In genomic region chr14:24234095-24235020, GRCh38 we compare ENCODE assay signal across 10 cellular contexts. TPM values are rescaled to one million over a fixed set of nuclear protein-coding genes. Genes with fewer than 3 reads are reported as not detected.
DNase-seq lines count a peak whose midpoint lies in the region; ATAC-seq and TF ChIP-seq lines count a peak whose summit lies in the region.
"Had no signal": no experiment of that assay in that cellular context is flagged by ENCODE, and none has a peak within 500 bp of the region (broad histone marks: within the 10 kb centered on the region; RNA-seq: fewer than 3 reads in every experiment).

No MANE protein-coding gene starts in this region.

- H3K9me2 ChIP-seq in SU-DHL-6 (replicated peaks; ENCODE audit: insufficient read depth, low read length): no peaks in the 10 kb centered on the region

- H3K27me3 Mint-ChIP-seq in activated CD4-positive, alpha-beta T cell treated with anti-CD3 and anti-CD28 coated beads for 36 hours: no peaks in the 10 kb centered on the region

- ATAC-seq in activated CD4-positive, alpha-beta T cell treated with anti-CD3 and anti-CD28 coated beads for 36 hours: no peak
- no peak for ATAC-seq in GM21526 (IDR thresholded peaks at IDR 0.05; ENCODE audit: low FRiP score, unreplicated experiment)

- CTCF ChIA-PET in activated CD4-positive, alpha-beta T cell treated with anti-CD3 and anti-CD28 coated beads for 36 hours (lab: Charles Lee): interaction anchor here (0.6 to 16.9 kb wide), 11 partner anchors 8 to 99 kb away, joined by 3 to 430 read pairs (median 5); partner anchors contain the start of genes CHMP4A, CIDEB, DHRS1 and LTB4R

- TF ChIP-seq EP300 in esophagus muscularis mucosa (IDR thresholded peaks at IDR 0.05): no peak

- POLR2A ChIA-PET in activated CD4-positive, alpha-beta T cell treated with anti-CD3 and anti-CD28 coated beads for 36 hours (lab: Charles Lee): interaction anchor here (2.0 kb wide), 1 partner anchor 8 kb away, joined by 9 read pairs; the partner anchor contains the start of gene TINF2

- H3K27ac ChIP-seq in SU-DHL-6 (ENCODE audit: low read depth, low read length): no peak overlapping the region
- H3K27ac ChIP-seq in esophagus muscularis mucosa (replicated peaks in 1 of 4): peak overlapping the region in 3 of 4 donors; percentile 18 to 94 (median 86)
- H3K27ac ChIP-seq in spleen: peak overlapping the region in 5 of 8 donors; percentile 21 to 99 (median 95)

- no peak for TF ChIP-seq CTCF in SU-DHL-6 (IDR thresholded peaks at IDR 0.05; ENCODE audit: insufficient read depth, low read length, poor library complexity, severe bottlenecking)
- no peak for TF ChIP-seq CTCF in esophagus muscularis mucosa (IDR thresholded peaks at IDR 0.05)
- TF ChIP-seq CTCF in spleen (IDR thresholded peaks at IDR 0.05 in 8 of 11, conservative IDR thresholded peaks at IDR 0.05 in 3 of 11): no peak

- H3K4me2 ChIP-seq in SU-DHL-6 (ENCODE audit: low read depth, low read length, poor library complexity, severe bottlenecking): peak overlapping the region; percentile 85

- H3K79me2 ChIP-seq in SU-DHL-6 (ENCODE audit: insufficient read depth, low read length): peaks cover 34% of the 10 kb centered on the region

- peak overlapping the region; percentile 78 for H3K4me3 Mint-ChIP-seq in activated CD4-positive, alpha-beta T cell treated with anti-CD3 and anti-CD28 coated beads for 36 hours

- H3K4me1 Mint-ChIP-seq in activated CD4-positive, alpha-beta T cell treated with anti-CD3 and anti-CD28 coated beads for 36 hours: peaks cover 69% of the 10 kb centered on the region

- H3F3A ChIP-seq in SU-DHL-6 (ENCODE audit: insufficient read depth): peaks cover 13% of the 10 kb centered on the region; the same call in 1 of the 2 replicates

- TF ChIP-seq POLR2A in esophagus muscularis mucosa (IDR thresholded peaks at IDR 0.05; ENCODE audit: low read depth) (no peak), spleen (IDR thresholded peaks at IDR 0.05) (no peak)

- DNase-seq in activated CD4-positive, alpha-beta T cell treated with anti-CD3 and anti-CD28 coated beads for 36 hours: no peak
- DNase-seq in activated CD4-positive, alpha-beta T cell treated with anti-CD3 and anti-CD28 coated beads for 48 hours: no peak
- DNase-seq in esophagus muscularis mucosa (ENCODE audit: extremely low spot score): no peak
- no peak for DNase-seq in spleen
- DNase-seq in HUDEP-2 (lab: John Stamatoyannopoulos, UW; ENCODE audit: unreplicated experiment in 76 of 76): no peak
- DNase-seq in T-helper 9 cell: no peak
- DNase-seq: GDM1, NCI-H1092 treated with DMSO at 0.1 percent for 48 hours had no signal

- H3K9me3 ChIP-seq in SU-DHL-6 (ENCODE audit: insufficient read depth, low read length): no peaks in the 10 kb centered on the region
- H3K9me3 ChIP-seq in esophagus muscularis mucosa: no peaks in the 10 kb centered on the region
- no peaks in the 10 kb centered on the region for H3K9me3 ChIP-seq in spleen

- H3K4me3 ChIP-seq in SU-DHL-6 (ENCODE audit: insufficient read depth, low read length, poor library complexity, severe bottlenecking): no peak overlapping the region
- H3K4me3 ChIP-seq in esophagus muscularis mucosa: no peak overlapping the region
- no peak overlapping the region for H3K4me3 ChIP-seq in spleen

- H3K36me3 ChIP-seq in SU-DHL-6 (ENCODE audit: low read length) (no peaks in the 10 kb centered on the region), esophagus muscularis mucosa (peaks cover 37 to 55% (median 44%) of the 10 kb centered on the region in 4 donors), spleen (peaks cover 3 to 57% (median 46%) of the 10 kb centered on the region in 6 donors)

- peak overlapping the region; percentile 81; the same call in 1 of the 2 replicates for H3K9ac ChIP-seq in SU-DHL-6 (ENCODE audit: low read length)

- H3K27ac Mint-ChIP-seq in activated CD4-positive, alpha-beta T cell treated with anti-CD3 and anti-CD28 coated beads for 36 hours: peak overlapping the region; percentile 66

- H4K20me1 ChIP-seq in SU-DHL-6 (ENCODE audit: low read depth, low read length): no peaks in the 10 kb centered on the region

- H3K4me1 ChIP-seq in esophagus muscularis mucosa (peaks cover 44 to 67% (median 51%) of the 10 kb centered on the region in 4 donors), spleen (peaks cover 34 to 93% (median 61%) of the 10 kb centered on the region in 6 donors)

- WGBS in esophagus muscularis mucosa: 88% methylated on average over 3 of the region's 3 CpGs
- WGBS in spleen, 5 donors: 88 to 93% (median 90%) methylated on average over 3 of the region's 3 CpGs

- H3K9me3 Mint-ChIP-seq in activated CD4-positive, alpha-beta T cell treated with anti-CD3 and anti-CD28 coated beads for 36 hours (ENCODE audit: low read depth): no peaks in the 10 kb centered on the region

- intact Hi-C loops in activated CD4-positive, alpha-beta T cell treated with anti-CD3 and anti-CD28 coated beads for 36 hours (cut with DNase I, micrococcal nuclease): loop anchor here in 1 of 2 experiments (5.0 kb wide), 2 partner anchors 38 to 208 kb away; partner anchors contain the start of genes RABGGTA and SDR39U1
- intact Hi-C loops in esophagus muscularis mucosa (cut with DNase I) (no loop called here), spleen (cut with DNase I; ENCODE audit: low total_unique reads) (no loop called here)

- no peak overlapping the region for H2AFZ ChIP-seq in SU-DHL-6 (ENCODE audit: low read depth, low read length, severe bottlenecking)

- H3K27me3 ChIP-seq in SU-DHL-6 (ENCODE audit: low read length) (no peaks in the 10 kb centered on the region), esophagus muscularis mucosa (no peaks in the 10 kb centered on the region), spleen (replicated peaks in 1 of 7) (no peaks in the 10 kb centered on the region)

- H3K36me3 Mint-ChIP-seq in activated CD4-positive, alpha-beta T cell treated with anti-CD3 and anti-CD28 coated beads for 36 hours (ENCODE audit: low read depth): peaks cover 54% of the 10 kb centered on the region

RNA-seq across cellular contexts. Expression of gene GMPR2, which starts 1.6 kb away (rescaled TPM):
- 10 to 100 TPM; 56.7 to 59.6 TPM for total RNA-seq in activated CD4-positive, alpha-beta T cell treated with anti-CD3 and anti-CD28 coated beads for 36 hours
- total RNA-seq in esophagus muscularis mucosa (10 to 100 TPM; 43.1 to 53.4 (median 50.5) TPM), spleen (10 to 100 TPM; 57.0 to 85.6 (median 82.6) TPM)
- 10 to 100 TPM; 42.2 to 57.9 (median 50.3) TPM for polyA plus RNA-seq in spleen

RNA-seq across cellular contexts. Expression of gene NEDD8, which starts 2.2 kb away (rescaled TPM):
- 100 to 1,000 TPM; 187 to 217 TPM for total RNA-seq in activated CD4-positive, alpha-beta T cell treated with anti-CD3 and anti-CD28 coated beads for 36 hours
- total RNA-seq in esophagus muscularis mucosa (100 to 1,000 TPM; 117 to 152 (median 131) TPM), spleen (100 to 1,000 TPM in 6 of 7 donors, 10 to 100 TPM in 1; 98.6 to 137 (median 122) TPM)
- polyA plus RNA-seq in spleen: 100 to 1,000 TPM; 164 to 237 (median 228) TPM

RNA-seq across cellular contexts. Expression of gene TINF2, which starts 8.1 kb away (rescaled TPM):
- 100 to 1,000 TPM in 1 of 2 experiments, 10 to 100 TPM in 1; 87.4 to 108 TPM for total RNA-seq in activated CD4-positive, alpha-beta T cell treated with anti-CD3 and anti-CD28 coated beads for 36 hours
- total RNA-seq in esophagus muscularis mucosa: 10 to 100 TPM; 49.4 to 89.0 (median 81.0) TPM
- 100 to 1,000 TPM in 3 of 7 donors, 10 to 100 TPM in 4; 61.8 to 121 (median 99.5) TPM for total RNA-seq in spleen
- polyA plus RNA-seq in spleen: 10 to 100 TPM; 55.7 to 60.8 (median 57.4) TPM

RNA-seq across cellular contexts. Expression of gene MDP1, which starts 18.5 kb away (rescaled TPM):
- total RNA-seq in activated CD4-positive, alpha-beta T cell treated with anti-CD3 and anti-CD28 coated beads for 36 hours: 10 to 100 TPM in 1 of 2 experiments, 1 to 10 TPM in 1; 4.5 to 11.7 TPM
- total RNA-seq in esophagus muscularis mucosa (10 to 100 TPM; 11.1 to 17.5 (median 14.4) TPM), spleen (10 to 100 TPM; 11.0 to 25.5 (median 17.6) TPM)
- 10 to 100 TPM; 30.2 to 39.6 (median 33.6) TPM for polyA plus RNA-seq in spleen

RNA-seq across cellular contexts. Expression of gene CHMP4A, which starts 21.1 kb away (rescaled TPM):
- 10 to 100 TPM; 48.8 to 73.0 TPM for total RNA-seq in activated CD4-positive, alpha-beta T cell treated with anti-CD3 and anti-CD28 coated beads for 36 hours
- total RNA-seq in esophagus muscularis mucosa (100 to 1,000 TPM in 2 of 4 donors, 10 to 100 TPM in 2; 75.4 to 135 (median 94.9) TPM), spleen (10 to 100 TPM; 53.3 to 71.7 (median 61.9) TPM)
- 100 to 1,000 TPM; 106 to 149 (median 132) TPM for polyA plus RNA-seq in spleen
